Comparison of ENCODE assay signal across 1 cellular context in the genomic region with DNA sequence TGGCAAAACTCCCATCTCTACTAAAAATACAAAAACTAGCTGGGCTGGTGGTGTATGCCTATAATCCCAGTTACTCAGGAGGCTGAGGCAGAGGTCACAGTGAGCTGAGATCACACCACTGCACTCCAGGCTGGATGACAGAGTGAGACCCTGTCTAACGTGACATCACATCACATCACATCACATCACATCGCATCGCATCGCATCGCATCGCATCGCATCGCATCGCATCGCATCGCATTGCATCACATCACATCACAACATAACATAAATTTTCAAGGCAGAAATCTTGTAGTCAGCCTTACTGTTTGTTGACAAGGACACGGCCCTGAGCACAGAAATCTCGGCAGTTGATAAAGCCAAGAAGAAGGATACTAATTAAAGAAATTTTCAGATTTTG.
TF ChIP-seq lines count a peak whose summit lies in the region.

No MANE protein-coding gene starts in this region.

TF ChIP-seq in HEK293, 187 proteins besides CTCF, POLR2A, EP300 and RAD21 (continued from another document):
- TF ChIP-seq, protein P1, sequence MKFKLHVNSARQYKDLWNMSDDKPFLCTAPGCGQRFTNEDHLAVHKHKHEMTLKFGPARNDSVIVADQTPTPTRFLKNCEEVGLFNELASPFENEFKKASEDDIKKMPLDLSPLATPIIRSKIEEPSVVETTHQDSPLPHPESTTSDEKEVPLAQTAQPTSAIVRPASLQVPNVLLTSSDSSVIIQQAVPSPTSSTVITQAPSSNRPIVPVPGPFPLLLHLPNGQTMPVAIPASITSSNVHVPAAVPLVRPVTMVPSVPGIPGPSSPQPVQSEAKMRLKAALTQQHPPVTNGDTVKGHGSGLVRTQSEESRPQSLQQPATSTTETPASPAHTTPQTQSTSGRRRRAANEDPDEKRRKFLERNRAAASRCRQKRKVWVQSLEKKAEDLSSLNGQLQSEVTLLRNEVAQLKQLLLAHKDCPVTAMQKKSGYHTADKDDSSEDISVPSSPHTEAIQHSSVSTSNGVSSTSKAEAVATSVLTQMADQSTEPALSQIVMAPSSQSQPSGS (tag by site-specific recombination; IDR thresholded peaks at IDR 0.05; ENCODE audit: low read depth) = no peak
- TF ChIP-seq ZXDB (tag by site-specific recombination; IDR thresholded peaks at IDR 0.05) (no peak), ZEB2 (tag by site-specific recombination; IDR thresholded peaks at IDR 0.05) (no peak), ZNF654 (tag by site-specific recombination; IDR thresholded peaks at IDR 0.05; ENCODE audit: low read depth) (no peak), ZNF302 (tag by site-specific recombination; IDR thresholded peaks at IDR 0.05; ENCODE audit: low read depth) (no peak), ZBTB21 (tag by site-specific recombination; IDR thresholded peaks at IDR 0.05) (peak; percentile 53; the same call in 1 of the 2 replicates), ZNF629 (tag by site-specific recombination; IDR thresholded peaks at IDR 0.05) (0 out of 2 replicates have a peak, but pooled peaks have one; percentile 28), ZNF112 (tag by site-specific recombination; IDR thresholded peaks at IDR 0.05) (no peak), ZNF248 (tag by site-specific recombination; IDR thresholded peaks at IDR 0.05) (no peak), ZNF677 (tag by site-specific recombination; IDR thresholded peaks at IDR 0.05) (no peak)
